Comparison of ENCODE assay signal across 1 cellular context in genomic region chr12:95516757-95517156, GRCh38.
TF ChIP-seq lines count a peak whose summit lies in the region.

No MANE protein-coding gene starts in this region.

TF ChIP-seq in IMR-90, 13 proteins besides CTCF, POLR2A, EP300 and RAD21:
- TF ChIP-seq BHLHE40 (IDR thresholded peaks at IDR 0.05; ENCODE audit: low read depth, low read length) (no peak), FOS (IDR thresholded peaks at IDR 0.05; ENCODE audit: low read depth, low read length) (no peak), MAFK (IDR thresholded peaks at IDR 0.05; ENCODE audit: low read depth, low read length) (no peak), MXI1 (IDR thresholded peaks at IDR 0.05; ENCODE audit: borderline replicate concordance, low read depth, low read length) (no peak), NFE2L2 (IDR thresholded peaks at IDR 0.05; ENCODE audit: low read depth, low read length) (no peak), RCOR1 (IDR thresholded peaks at IDR 0.05; ENCODE audit: insufficient replicate concordance, low read length) (no peak), ELK1 (IDR thresholded peaks at IDR 0.05; ENCODE audit: borderline replicate concordance, low read depth, low read length) (no peak), SMC3 (IDR thresholded peaks at IDR 0.05; ENCODE audit: low read depth, low read length) (no peak), CHD1 (IDR thresholded peaks at IDR 0.05; ENCODE audit: low read depth, low read length) (no peak), MAZ (IDR thresholded peaks at IDR 0.05; ENCODE audit: borderline replicate concordance, low read depth, low read length) (no peak), RFX5 (IDR thresholded peaks at IDR 0.05; ENCODE audit: low read depth, low read length) (no peak), USF2 (IDR thresholded peaks at IDR 0.05; ENCODE audit: low read depth, low read length) (no peak), CEBPB (IDR thresholded peaks at IDR 0.05; ENCODE audit: low read depth, low read length) (no peak)
